ENCODE assay signal across 8 cellular contexts in genomic region chr2:102356381-102356712, GRCh38. TPM values are rescaled to one million over a fixed set of nuclear protein-coding genes. Genes with fewer than 3 reads are reported as not detected.
DNase-seq lines count a peak whose midpoint lies in the region; ATAC-seq and TF ChIP-seq lines count a peak whose summit lies in the region.

No MANE protein-coding gene starts in this region.

- H3K9ac ChIP-seq in liver (ENCODE audit: low read depth in 1 of 2, low read length in 2 of 2), result peak overlapping the region; percentile 61 to 90

- H3K27me3 Mint-ChIP-seq in activated T-helper 2 cell treated with anti-CD3 and anti-CD28 coated beads, Interferon-gamma antibody, Interleukin-2, Interleukin-4, amounts not matched to agents 10 μg/mL and 5 μg/mL and 100 μg/mL, durations not matched to agents 14 hours and 24 hours and 36 hours (ENCODE audit: low read depth), result no peaks in the 10 kb centered on the region

- intact Hi-C loops in heart left ventricle (cut with DNase I) (loop anchor here in 8 of 10 donors (2.0 to 10.0 kb wide), 11 partner anchors 91 to 492 kb away; partner anchors contain the start of gene IL1RL2 (in 1 of the 8)), left cardiac atrium (cut with DNase I) (loop anchor here in 1 of 2 donors (5.0 to 10.0 kb wide), 2 partner anchors 109 to 342 kb away; no protein-coding TSS in a partner anchor), uterus (cut with DNase I; ENCODE audit: low total_unique reads) (no loop called here)
- intact Hi-C loops in activated T-helper 2 cell treated with anti-CD3 and anti-CD28 coated beads, Interferon-gamma antibody, Interleukin-2, Interleukin-4, amounts not matched to agents 10 μg/mL and 5 μg/mL and 100 μg/mL, durations not matched to agents 14 hours and 24 hours and 36 hours (cut with micrococcal nuclease), result loop anchor here (1.0 to 2.0 kb wide), 3 partner anchors 52 to 93 kb away; no protein-coding TSS in a partner anchor

- H3K4me1 Mint-ChIP-seq in activated T-helper 2 cell treated with anti-CD3 and anti-CD28 coated beads, Interferon-gamma antibody, Interleukin-2, Interleukin-4, amounts not matched to agents 10 μg/mL and 5 μg/mL and 100 μg/mL, durations not matched to agents 14 hours and 24 hours and 36 hours (ENCODE audit: low read depth), result peaks cover 47% of the 10 kb centered on the region

- H3K27ac ChIP-seq in heart left ventricle, result peak overlapping the region in 8 of 12 donors; percentile 12 to 89 (median 72)
- H3K27ac ChIP-seq in liver (ENCODE audit: low read depth in 1 of 2, low read length in 2 of 2), result peak overlapping the region; percentile 65 to 94
- peak overlapping the region; percentile 61 to 63 for H3K27ac ChIP-seq in uterus

- no peaks in the 10 kb centered on the region for H3K36me3 ChIP-seq in heart left ventricle
- no peaks in the 10 kb centered on the region for H3K36me3 ChIP-seq in liver (ENCODE audit: control insufficient read depth in 4 of 4, insufficient read depth in 3 of 4, low read depth in 1 of 4, low read length in 3 of 4)
- H3K36me3 ChIP-seq in uterus, result no peaks in the 10 kb centered on the region

- WGBS in heart left ventricle, 4 donors, result 16 to 39% (median 20%) methylated on average over 7 of the region's 7 CpGs
- 4% methylated on average over 7 of the region's 7 CpGs for WGBS in liver

- H3K9me3 Mint-ChIP-seq in activated T-helper 2 cell treated with anti-CD3 and anti-CD28 coated beads, Interferon-gamma antibody, Interleukin-2, Interleukin-4, amounts not matched to agents 10 μg/mL and 5 μg/mL and 100 μg/mL, durations not matched to agents 14 hours and 24 hours and 36 hours, result no peaks in the 10 kb centered on the region

- peaks cover 46% of the 10 kb centered on the region for H3K36me3 Mint-ChIP-seq in activated T-helper 2 cell treated with anti-CD3 and anti-CD28 coated beads, Interferon-gamma antibody, Interleukin-2, Interleukin-4, amounts not matched to agents 10 μg/mL and 5 μg/mL and 100 μg/mL, durations not matched to agents 14 hours and 24 hours and 36 hours (ENCODE audit: low read depth)

- TF ChIP-seq RAD21 in liver (IDR thresholded peaks at IDR 0.05), result no peak

- peak overlapping the region; percentile 98 for H3K4me3 Mint-ChIP-seq in activated T-helper 2 cell treated with anti-CD3 and anti-CD28 coated beads, Interferon-gamma antibody, Interleukin-2, Interleukin-4, amounts not matched to agents 10 μg/mL and 5 μg/mL and 100 μg/mL, durations not matched to agents 14 hours and 24 hours and 36 hours (ENCODE audit: low read depth)

- H3K27me3 ChIP-seq in heart left ventricle, result peaks cover 0 to 4% (median 0%) of the 10 kb centered on the region in 9 donors
- H3K27me3 ChIP-seq in liver (ENCODE audit: control insufficient read depth in 4 of 4, insufficient read depth in 4 of 4, low read length in 3 of 4), result no peaks in the 10 kb centered on the region
- no peaks in the 10 kb centered on the region for H3K27me3 ChIP-seq in uterus

- H3K27ac Mint-ChIP-seq in activated T-helper 2 cell treated with anti-CD3 and anti-CD28 coated beads, Interferon-gamma antibody, Interleukin-2, Interleukin-4, amounts not matched to agents 10 μg/mL and 5 μg/mL and 100 μg/mL, durations not matched to agents 14 hours and 24 hours and 36 hours, result peak overlapping the region; percentile 93

- no peaks in the 10 kb centered on the region for H3K9me3 ChIP-seq in heart left ventricle
- H3K9me3 ChIP-seq in liver (ENCODE audit: control insufficient read depth in 4 of 4, low read length in 3 of 4), result no peaks in the 10 kb centered on the region
- H3K9me3 ChIP-seq in uterus, result no peaks in the 10 kb centered on the region

- DNase-seq in heart left ventricle (no peak), left cardiac atrium (no peak), uterus (no peak), putamen (ENCODE audit: low spot score) (no peak), NCI-H2171 (lab: John Stamatoyannopoulos, UW) (no peak), KG1 (lab: John Stamatoyannopoulos, UW) (no peak)
- no peak for DNase-seq in activated T-helper 2 cell treated with anti-CD3 and anti-CD28 coated beads, Interferon-gamma antibody, Interleukin-2, Interleukin-4, amounts not matched to agents 10 μg/mL and 5 μg/mL and 100 μg/mL, durations not matched to agents 14 hours and 24 hours and 36 hours (ENCODE audit: low spot score)

- ATAC-seq in heart left ventricle, result peak in 1 of 4 donors; percentile 4
- no peak for ATAC-seq in left cardiac atrium

- TF ChIP-seq CTCF in heart left ventricle (IDR thresholded peaks at IDR 0.05), result no peak
- no peak for TF ChIP-seq CTCF in liver (IDR thresholded peaks at IDR 0.05; ENCODE audit: low read depth, low read length, missing input control)
- no peak for TF ChIP-seq CTCF in uterus (IDR thresholded peaks at IDR 0.05)

- TF ChIP-seq POLR2A in heart left ventricle (IDR thresholded peaks at IDR 0.05), result no peak
- TF ChIP-seq POLR2A in uterus (IDR thresholded peaks at IDR 0.05), result no peak

- H3K4me3 ChIP-seq in heart left ventricle (peak overlapping the region; percentile 45 to 82 (median 74)), liver (ENCODE audit: low read depth in 1 of 3, low read length in 3 of 3) (peak overlapping the region; percentile 43 to 88 (median 85)), uterus (peak overlapping the region; percentile 51 to 63)

- H3K4me1 ChIP-seq in heart left ventricle (peaks cover 0 to 28% (median 2%) of the 10 kb centered on the region in 12 donors), liver (ENCODE audit: control insufficient read depth in 4 of 4, insufficient read depth in 4 of 4, low read length in 3 of 4) (peaks cover 0 to 12% (median 7%) of the 10 kb centered on the region in 4 donors), uterus (no peaks in the 10 kb centered on the region)

TF ChIP-seq in liver, 16 proteins besides CTCF, POLR2A, EP300 and RAD21:
- no peak for TF ChIP-seq SP1 (IDR thresholded peaks at IDR 0.05)

RNA-seq across cellular contexts. Expression of gene IL18R1, which starts 0.8 kb away (rescaled TPM):
- total RNA-seq in heart left ventricle (1 to 10 TPM in 6 of 9 donors, under 1 TPM in 3; 0.50 to 4.3 (median 1.8) TPM), left cardiac atrium (1 to 10 TPM; 1.2 to 5.5 TPM), liver (10 to 100 TPM in 1 of 2 donors, 1 to 10 TPM in 1; 4.8 to 12.7 TPM), uterus (10 to 100 TPM in 1 of 4 donors, 1 to 10 TPM in 3; 1.3 to 10.4 (median 4.6) TPM)
- polyA plus RNA-seq in heart left ventricle (1 to 10 TPM; 1.1 to 3.4 TPM), liver (1 to 10 TPM; 4.9 to 7.0 TPM)
- 61.9 and 68.2 TPM in 2 replicates for total RNA-seq in activated T-helper 2 cell treated with anti-CD3 and anti-CD28 coated beads, Interferon-gamma antibody, Interleukin-2, Interleukin-4, amounts not matched to agents 10 μg/mL and 5 μg/mL and 100 μg/mL, durations not matched to agents 14 hours and 24 hours and 36 hours

RNA-seq across cellular contexts. Expression of gene IL1RL1, which starts 45.0 kb away (rescaled TPM):
- total RNA-seq in heart left ventricle (10 to 100 TPM in 2 of 9 donors, 1 to 10 TPM in 3, under 1 TPM in 4; 0.25 to 84.9 (median 1.6) TPM), left cardiac atrium (10 to 100 TPM in 1 of 2 donors, 1 to 10 TPM in 1; 1.8 to 54.0 TPM), liver (1 to 10 TPM in 1 of 2 donors, under 1 TPM in 1; 0.75 to 6.2 TPM), uterus (10 to 100 TPM in 1 of 4 donors, 1 to 10 TPM in 3; 1.7 to 12.3 (median 6.8) TPM)
- polyA plus RNA-seq in heart left ventricle (10 to 100 TPM in 1 of 2 donors, 1 to 10 TPM in 1; 1.1 to 36.6 TPM), liver (1 to 10 TPM; 1.3 to 5.2 TPM)
- total RNA-seq in activated T-helper 2 cell treated with anti-CD3 and anti-CD28 coated beads, Interferon-gamma antibody, Interleukin-2, Interleukin-4, amounts not matched to agents 10 μg/mL and 5 μg/mL and 100 μg/mL, durations not matched to agents 14 hours and 24 hours and 36 hours, result 10.7 and 11.1 TPM in 2 replicates
